In genomic region chr4:127586922-127587571, GRCh38 we compare ENCODE assay signal across 8 cellular contexts. TPM values are rescaled to one million over a fixed set of nuclear protein-coding genes. Genes with fewer than 3 reads are reported as not detected.
DNase-seq lines count a peak whose midpoint lies in the region; ATAC-seq and TF ChIP-seq lines count a peak whose summit lies in the region.

No MANE protein-coding gene starts in this region.

- H3K14ac ChIP-seq in trophoblast cell (ENCODE audit: low read length), result no peak overlapping the region

- H3K4me1 ChIP-seq in OCI-LY3 (ENCODE audit: low read length) (no peaks in the 10 kb centered on the region), trophoblast cell (ENCODE audit: control insufficient read depth in 1 of 2, insufficient read depth in 2 of 2, low read length in 2 of 2) (no peaks in the 10 kb centered on the region)

- H3K18ac ChIP-seq in trophoblast cell (ENCODE audit: low read length), result no peak overlapping the region

- H3K9ac ChIP-seq in OCI-LY3 (ENCODE audit: low read length), result no peak overlapping the region
- H3K9ac ChIP-seq in trophoblast cell (ENCODE audit: low read length), result no peak overlapping the region

- no peak overlapping the region for H4K8ac ChIP-seq in trophoblast cell (ENCODE audit: low read depth, low read length)

- H3K27me3 ChIP-seq in GM06990 (replicated peaks; ENCODE audit: control insufficient read depth, insufficient read depth, low read length), result no peaks in the 10 kb centered on the region; the same call in 1 of the 2 replicates
- peaks cover 5% of the 10 kb centered on the region; the same call in 1 of the 2 replicates for H3K27me3 ChIP-seq in OCI-LY3 (ENCODE audit: low read depth, low read length)
- H3K27me3 ChIP-seq in trophoblast cell (ENCODE audit: insufficient read depth, low read length), result no peaks in the 10 kb centered on the region

- DNase-seq in GM06990 (ENCODE audit: extremely low read depth, insufficient read length) (no peak), erythroblast (lab: John Stamatoyannopoulos, UW) (peak; percentile 29 to 35), trophoblast cell (peak; percentile 33 to 64)
- DNase-seq in central memory CD4-positive, alpha-beta T cell, result no peak
- no peak for DNase-seq in activated T-cell treated with anti-CD3 and anti-CD28 coated beads, Interleukin-2, amount 50 U/mL, for 48 hours

- no peak overlapping the region for H3K23ac ChIP-seq in trophoblast cell (ENCODE audit: low read length)

- H3K27ac ChIP-seq in OCI-LY3 (ENCODE audit: low read length) (no peak overlapping the region), trophoblast cell (ENCODE audit: low read depth, low read length) (no peak overlapping the region)

- ATAC-seq in GM21381 (IDR thresholded peaks at IDR 0.05; ENCODE audit: unreplicated experiment), result peak; percentile 98
- peak; percentile 99 for ATAC-seq in HG03469 (IDR thresholded peaks at IDR 0.05; ENCODE audit: unreplicated experiment)

- H3K36me3 ChIP-seq in GM06990 (ENCODE audit: control insufficient read depth, insufficient read depth, low read length), result no peaks in the 10 kb centered on the region
- H3K36me3 ChIP-seq in OCI-LY3 (replicated peaks; ENCODE audit: low read depth, low read length), result no peaks in the 10 kb centered on the region
- no peaks in the 10 kb centered on the region for H3K36me3 ChIP-seq in trophoblast cell (ENCODE audit: control insufficient read depth in 1 of 2, insufficient read depth in 2 of 2, low read length in 2 of 2)

- no peaks in the 10 kb centered on the region for H3K79me2 ChIP-seq in OCI-LY3 (ENCODE audit: low read length)
- no peaks in the 10 kb centered on the region for H3K79me2 ChIP-seq in trophoblast cell (ENCODE audit: control insufficient read depth, insufficient read depth, low read length, poor library complexity)

- no peaks in the 10 kb centered on the region for H4K20me1 ChIP-seq in OCI-LY3 (ENCODE audit: insufficient read depth, low read length)

- no peak overlapping the region for H3K4ac ChIP-seq in trophoblast cell (ENCODE audit: low read depth, low read length)

- H3K9me3 ChIP-seq in OCI-LY3 (ENCODE audit: insufficient read depth, low read length), result no peaks in the 10 kb centered on the region
- no peaks in the 10 kb centered on the region for H3K9me3 ChIP-seq in trophoblast cell (ENCODE audit: insufficient read depth, low read depth, low read length)

- no peak overlapping the region for H3K4me3 ChIP-seq in GM06990 (replicated peaks; ENCODE audit: low read depth, low read length)
- no peak overlapping the region for H3K4me3 ChIP-seq in OCI-LY3 (ENCODE audit: low read length)
- H3K4me3 ChIP-seq in trophoblast cell (ENCODE audit: low read depth, low read length), result no peak overlapping the region

- no peak overlapping the region for H2AFZ ChIP-seq in OCI-LY3 (ENCODE audit: low read depth, low read length)
- H2AFZ ChIP-seq in trophoblast cell (ENCODE audit: insufficient read depth, low read length, poor library complexity), result no peak overlapping the region

- H4K91ac ChIP-seq in trophoblast cell (ENCODE audit: low read depth, low read length), result no peak overlapping the region

- WGBS in trophoblast cell (ENCODE audit: extremely low coverage, insufficient coverage, insufficient read length), result no CpG with 5 or more reads among the region's 1 CpG

- no peak overlapping the region for H2AK5ac ChIP-seq in trophoblast cell (ENCODE audit: low read length)

- TF ChIP-seq CTCF in GM06990 (IDR thresholded peaks at IDR 0.05; ENCODE audit: insufficient read depth, low read length, poor library complexity, severe bottlenecking) (peak; percentile 83), OCI-LY3 (IDR thresholded peaks at IDR 0.05; ENCODE audit: low read depth, low read length) (peak; percentile 75)

- no peak overlapping the region for H4K12ac ChIP-seq in trophoblast cell (ENCODE audit: low read depth, low read length)

- no peak overlapping the region for H2BK120ac ChIP-seq in trophoblast cell (ENCODE audit: insufficient read depth, low read length, poor library complexity)

- no peak for TF ChIP-seq POLR2A in erythroblast (IDR thresholded peaks at IDR 0.05; ENCODE audit: low read length)

- H3K79me1 ChIP-seq in trophoblast cell (ENCODE audit: low read length), result no peaks in the 10 kb centered on the region

- H3K4me2 ChIP-seq in OCI-LY3 (ENCODE audit: low read length), result 0 out of 2 replicates have a peak overlapping the region, but pooled peaks have one; percentile 18
- H3K4me2 ChIP-seq in trophoblast cell (ENCODE audit: low read length), result no peak overlapping the region

- no peak overlapping the region for H2BK5ac ChIP-seq in trophoblast cell (ENCODE audit: low read depth, low read length, poor library complexity)

- no peak overlapping the region for H2BK12ac ChIP-seq in trophoblast cell (ENCODE audit: low read length)

RNA-seq across cellular contexts. Expression of gene INTU, which starts 45.7 kb away (rescaled TPM):
- polyA plus RNA-seq in trophoblast cell (2013), result 2.5 and 2.7 TPM in 2 replicates

Comparison
In these comparisons a context has a peak if more than half of its experiments do, and no peak if none do; other contexts are left out.
1. DNase-seq: peak in erythroblast (2 of 2) and trophoblast cell (2 of 2); none in GM06990 (single experiment), central memory CD4-positive, alpha-beta T cell (single experiment) and activated T-cell treated with anti-CD3 and anti-CD28 coated beads, Interleukin-2, amount 50 U/mL, for 48 hours (0 of 2).